In genomic region chr10:43708256-43708655, GRCh38 we compare ENCODE assay signal across 17 cellular contexts. TPM values are rescaled to one million over a fixed set of nuclear protein-coding genes. Genes with fewer than 3 reads are reported as not detected.
A peak's percentile ranks its signal among the peaks of the same experiment; 100 is the strongest.
DNase-seq lines count a peak whose midpoint lies in the region; ATAC-seq and TF ChIP-seq lines count a peak whose summit lies in the region.
"Had no signal": no experiment of that assay in that cellular context is flagged by ENCODE, and none has a peak within 500 bp of the region (broad histone marks: within the 10 kb centered on the region; RNA-seq: fewer than 3 reads in every experiment).

No MANE protein-coding gene starts in this region.

- no peak overlapping the region for H3K4me3 ChIP-seq in BLaER1
- no peak overlapping the region for H3K4me3 ChIP-seq in esophagus muscularis mucosa
- no peak overlapping the region for H3K4me3 ChIP-seq in gastrocnemius medialis
- H3K4me3 ChIP-seq in effector memory CD4-positive, alpha-beta T cell (ENCODE audit: insufficient read depth, low read depth, low read length, poor library complexity, severe bottlenecking), result no peak overlapping the region
- H3K4me3 ChIP-seq: PC-9 had no signal

- intact Hi-C loops in esophagus muscularis mucosa (cut with DNase I) (no loop called here), gastrocnemius medialis (cut with DNase I; ENCODE audit: low total_unique reads) (no loop called here)

- H3K4me1 ChIP-seq in BLaER1, result peaks cover 16% of the 10 kb centered on the region
- H3K4me1 ChIP-seq in esophagus muscularis mucosa, result peaks cover 0 to 14% (median 6%) of the 10 kb centered on the region in 4 donors
- H3K4me1 ChIP-seq in gastrocnemius medialis, result no peaks in the 10 kb centered on the region
- H3K4me1 ChIP-seq in effector memory CD4-positive, alpha-beta T cell (ENCODE audit: control insufficient read depth, insufficient read depth, low read length, poor library complexity, severe bottlenecking), result no peaks in the 10 kb centered on the region

- ATAC-seq in gastrocnemius medialis, result no peak

- no peak overlapping the region for H3K27ac ChIP-seq in BLaER1
- peak overlapping the region in 3 of 4 donors; percentile 31 to 45 (median 38) for H3K27ac ChIP-seq in esophagus muscularis mucosa (replicated peaks in 1 of 4)
- peak overlapping the region; percentile 47 to 70 (median 68) for H3K27ac ChIP-seq in gastrocnemius medialis
- no peak overlapping the region for H3K27ac ChIP-seq in effector memory CD4-positive, alpha-beta T cell (ENCODE audit: insufficient read depth, low read length, poor library complexity, severe bottlenecking)
- H3K27ac ChIP-seq: HL-60, PC-9 had no signal

- WGBS in esophagus muscularis mucosa, result 59% methylated on average over 3 of the region's 3 CpGs

- H3K27me3 ChIP-seq in BLaER1 (no peaks in the 10 kb centered on the region), esophagus muscularis mucosa (no peaks in the 10 kb centered on the region), gastrocnemius medialis (no peaks in the 10 kb centered on the region)
- no peaks in the 10 kb centered on the region for H3K27me3 ChIP-seq in effector memory CD4-positive, alpha-beta T cell (replicated peaks; ENCODE audit: control insufficient read depth, insufficient read depth, low read length, poor library complexity, severe bottlenecking)

- H3K36me3 ChIP-seq in BLaER1, result no peaks in the 10 kb centered on the region
- H3K36me3 ChIP-seq in esophagus muscularis mucosa, result no peaks in the 10 kb centered on the region
- no peaks in the 10 kb centered on the region for H3K36me3 ChIP-seq in gastrocnemius medialis
- H3K36me3 ChIP-seq in effector memory CD4-positive, alpha-beta T cell (ENCODE audit: control insufficient read depth, insufficient read depth, low read length), result no peaks in the 10 kb centered on the region

- in situ Hi-C loops in gastrocnemius medialis (cut with MboI; ENCODE audit: low sequenced_read_pairs in 4 of 4), result no loop called here

- TF ChIP-seq CTCF in esophagus muscularis mucosa (IDR thresholded peaks at IDR 0.05) (no peak), gastrocnemius medialis (IDR thresholded peaks at IDR 0.05 in 4 of 5, conservative IDR thresholded peaks at IDR 0.05 in 1 of 5) (no peak)

- no peak overlapping the region for H3K9ac ChIP-seq in BLaER1

- peak overlapping the region; percentile 60 for H3K4me2 ChIP-seq in BLaER1
- H3K4me2 ChIP-seq: PC-9 had no signal

- TF ChIP-seq EP300 in esophagus muscularis mucosa (IDR thresholded peaks at IDR 0.05), result no peak

- H4K20me1 ChIP-seq in BLaER1, result no peaks in the 10 kb centered on the region

- no peaks in the 10 kb centered on the region for H3K9me3 ChIP-seq in BLaER1
- H3K9me3 ChIP-seq in esophagus muscularis mucosa, result no peaks in the 10 kb centered on the region
- H3K9me3 ChIP-seq in gastrocnemius medialis, result no peaks in the 10 kb centered on the region
- H3K9me3 ChIP-seq in effector memory CD4-positive, alpha-beta T cell (ENCODE audit: control insufficient read depth, low read length), result no peaks in the 10 kb centered on the region

- TF ChIP-seq POLR2A in esophagus muscularis mucosa (IDR thresholded peaks at IDR 0.05; ENCODE audit: low read depth), result no peak
- no peak for TF ChIP-seq POLR2A in gastrocnemius medialis (IDR thresholded peaks at IDR 0.05)

- peak; percentile 20 for DNase-seq in EH (ENCODE audit: low read depth)
- peak; percentile 45 for DNase-seq in esophagus muscularis mucosa (ENCODE audit: extremely low spot score)
- no peak for DNase-seq in gastrocnemius medialis
- DNase-seq in epidermal melanocyte (ENCODE audit: insufficient read length, low spot score), result no peak
- DNase-seq in 8988T, result no peak
- no peak for DNase-seq in effector memory CD4-positive, alpha-beta T cell
- DNase-seq: Calu3; CD4-positive, alpha-beta memory T cell; DMS53; MV-4-11; NCI-H1436; NCI-H2029 treated with DMSO at 0.1 percent for 48 hours; NCI-H2171 treated with DMSO at 0.1 percent for 48 hours; NCI-H82; PC-9 had no signal

RNA-seq across cellular contexts. Expression of gene ZNF32, which starts 59.6 kb away (rescaled TPM):
- 10 to 100 TPM; 54.8 to 77.7 (median 57.4) TPM for total RNA-seq in esophagus muscularis mucosa
- total RNA-seq in gastrocnemius medialis, result 10 to 100 TPM; 38.1 to 65.5 (median 61.5) TPM

Comparison
In these comparisons a context has a peak if more than half of its experiments do, and no peak if none do; other contexts are left out.
1. H3K27ac ChIP-seq: peak in esophagus muscularis mucosa (3 of 4) and gastrocnemius medialis (4 of 4); none in BLaER1 (single experiment) and effector memory CD4-positive, alpha-beta T cell (single experiment).
2. DNase-seq: peak in EH (single experiment) and esophagus muscularis mucosa (single experiment); none in gastrocnemius medialis (0 of 2), epidermal melanocyte (single experiment), 8988T (single experiment) and effector memory CD4-positive, alpha-beta T cell (0 of 3).